In the genomic region with DNA sequence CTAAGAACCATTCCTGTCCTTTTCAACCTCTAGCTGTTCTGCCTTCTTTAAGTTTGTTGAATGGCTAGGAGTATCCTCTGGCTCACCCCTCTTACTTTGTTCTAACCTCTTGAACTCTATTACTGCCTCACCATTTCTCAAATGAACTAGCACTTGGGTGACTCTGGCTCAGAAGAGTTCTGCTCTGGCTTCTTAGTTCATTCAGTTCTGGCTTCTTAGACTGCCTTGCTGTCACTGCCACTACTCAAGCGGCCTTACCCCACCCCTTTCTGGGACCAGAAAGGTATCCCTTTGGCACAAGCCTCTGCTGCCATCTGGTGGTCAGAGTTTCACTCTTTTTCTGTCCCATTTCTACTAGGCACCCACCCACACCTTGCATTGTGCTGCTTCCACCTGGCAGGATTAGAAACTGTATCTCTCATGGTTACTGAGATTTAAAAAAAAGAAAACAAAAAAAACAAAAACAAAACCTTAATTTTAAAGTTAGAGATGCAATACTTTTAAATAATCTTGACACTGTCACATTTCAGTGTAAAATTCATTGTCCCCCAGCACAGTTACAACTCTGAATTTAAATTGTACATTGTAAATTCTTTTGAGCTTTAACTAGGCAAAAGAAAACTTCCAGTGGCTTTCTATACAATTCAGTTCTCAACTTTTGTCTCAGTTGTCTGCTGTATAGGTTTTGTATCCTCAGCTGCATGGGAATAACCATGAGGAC, we compare ENCODE assay signal across 8 cellular contexts. TPM values are rescaled to one million over a fixed set of nuclear protein-coding genes. Genes with fewer than 3 reads are reported as not detected.
DNase-seq lines count a peak whose midpoint lies in the region; ATAC-seq and TF ChIP-seq lines count a peak whose summit lies in the region.

No MANE protein-coding gene starts in this region.

- no peaks in the 10 kb centered on the region for H3K36me3 ChIP-seq in OCI-LY1 (ENCODE audit: insufficient read depth, low read length)

- H3F3A ChIP-seq in OCI-LY1 (ENCODE audit: insufficient read depth, low read length): no peaks in the 10 kb centered on the region

- peaks cover 11 to 32% (median 12%) of the 10 kb centered on the region in 7 donors for H3K9me3 Mint-ChIP-seq in naive B cell
- H3K9me3 Mint-ChIP-seq in stimulated activated memory B cell treated with anti-CD40 and anti-IgM and Interleukin-4, amounts not matched to agents 10 μg/mL and 1 μg/mL and 100 μg/mL, for 72 hours: peaks cover 19% of the 10 kb centered on the region

- no peak overlapping the region for H3K4me3 Mint-ChIP-seq in naive B cell
- no peak overlapping the region for H3K4me3 Mint-ChIP-seq in stimulated activated memory B cell treated with anti-CD40 and anti-IgM and Interleukin-4, amounts not matched to agents 10 μg/mL and 1 μg/mL and 100 μg/mL, for 72 hours

- no peaks in the 10 kb centered on the region for H4K20me1 ChIP-seq in OCI-LY1 (ENCODE audit: insufficient read depth, low read length)

- TF ChIP-seq CTCF in OCI-LY1 (IDR thresholded peaks at IDR 0.05; ENCODE audit: low read length): peak; percentile 77
- TF ChIP-seq CTCF in epithelial cell of proximal tubule (conservative IDR thresholded peaks at IDR 0.05; ENCODE audit: low read depth, low read length): peak; percentile 89

- H3K27me3 ChIP-seq in OCI-LY1 (ENCODE audit: insufficient read depth, low read length): no peaks in the 10 kb centered on the region

- no peaks in the 10 kb centered on the region for H3K79me2 ChIP-seq in OCI-LY1 (ENCODE audit: insufficient read depth, low read length)

- H3K4me2 ChIP-seq in OCI-LY1 (ENCODE audit: low read length): no peak overlapping the region

- no peaks in the 10 kb centered on the region for H3K4me1 ChIP-seq in OCI-LY1 (ENCODE audit: insufficient read depth, low read length, severe bottlenecking)

- no peak overlapping the region for H3K27ac ChIP-seq in OCI-LY1 (ENCODE audit: low read depth, low read length, poor library complexity, severe bottlenecking)

- peaks cover 7 to 20% of the 10 kb centered on the region in 2 donors for H3K36me3 Mint-ChIP-seq in naive B cell
- H3K36me3 Mint-ChIP-seq in stimulated activated memory B cell treated with anti-CD40 and anti-IgM and Interleukin-4, amounts not matched to agents 10 μg/mL and 1 μg/mL and 100 μg/mL, for 72 hours: peaks cover 11% of the 10 kb centered on the region

- ATAC-seq in GM21529 (IDR thresholded peaks at IDR 0.05; ENCODE audit: unreplicated experiment): peak; percentile 90
- ATAC-seq in naive B cell (ENCODE audit: low read depth in 2 of 2): peak; percentile 83 to 95
- peak; percentile 96 for ATAC-seq in stimulated activated memory B cell treated with anti-CD40 and anti-IgM and Interleukin-4, amounts not matched to agents 10 μg/mL and 1 μg/mL and 100 μg/mL, for 72 hours

- H3K27ac Mint-ChIP-seq in naive B cell: peak overlapping the region in 2 of 6 donors; percentile 4 to 21
- H3K27ac Mint-ChIP-seq in stimulated activated memory B cell treated with anti-CD40 and anti-IgM and Interleukin-4, amounts not matched to agents 10 μg/mL and 1 μg/mL and 100 μg/mL, for 72 hours: peak overlapping the region; percentile 7

- H3K4me3 ChIP-seq in OCI-LY1 (ENCODE audit: low read depth, low read length, poor library complexity, severe bottlenecking): no peak overlapping the region
- no peak overlapping the region for H3K4me3 ChIP-seq in epithelial cell of proximal tubule (ENCODE audit: low read depth, low read length)

- DNase-seq in DMS153 treated with DMSO at 0.1 percent for 48 hours (lab: John Stamatoyannopoulos, UW; ENCODE audit: unreplicated experiment): peak; percentile 31
- peak; percentile 41 for DNase-seq in HuH-7.5 (ENCODE audit: low spot score)
- DNase-seq in activated CD8-positive, alpha-beta memory T cell treated with anti-CD3 and anti-CD28 coated beads, Interleukin-2, amount 50 U/mL, for 48 hours: peak; percentile 80
- peak; percentile 33 for DNase-seq in epithelial cell of proximal tubule (ENCODE audit: low read depth)
- DNase-seq in naive B cell: peak; percentile 63

- no peaks in the 10 kb centered on the region for H3K9me2 ChIP-seq in OCI-LY1 (ENCODE audit: low read depth, low read length)

- peaks cover 3 to 6% (median 3%) of the 10 kb centered on the region in 3 donors for H3K4me1 Mint-ChIP-seq in naive B cell
- peaks cover 7% of the 10 kb centered on the region for H3K4me1 Mint-ChIP-seq in stimulated activated memory B cell treated with anti-CD40 and anti-IgM and Interleukin-4, amounts not matched to agents 10 μg/mL and 1 μg/mL and 100 μg/mL, for 72 hours

- no peaks in the 10 kb centered on the region for H3K27me3 Mint-ChIP-seq in naive B cell
- H3K27me3 Mint-ChIP-seq in stimulated activated memory B cell treated with anti-CD40 and anti-IgM and Interleukin-4, amounts not matched to agents 10 μg/mL and 1 μg/mL and 100 μg/mL, for 72 hours: no peaks in the 10 kb centered on the region

- H3K9me3 ChIP-seq in OCI-LY1 (ENCODE audit: low read length): no peaks in the 10 kb centered on the region

- H2AFZ ChIP-seq in OCI-LY1 (ENCODE audit: low read length): no peak overlapping the region

- no peak overlapping the region for H3K9ac ChIP-seq in OCI-LY1 (ENCODE audit: low read length)

RNA-seq across cellular contexts. Expression of gene ABCA10, which starts 6.9 kb away (rescaled TPM):
- under 0.01 TPM in 2 replicates for total RNA-seq in epithelial cell of proximal tubule
- under 1 TPM in 2 of 6 donors, not detected in 4; 0.14 to 0.18 TPM for polyA plus RNA-seq in naive B cell (ENCODE audit: low read depth in 6 of 6)
